Comparison of ENCODE assay signal across 8 cellular contexts in genomic region chr14:52950410-52950897, GRCh38. TPM values are rescaled to one million over a fixed set of nuclear protein-coding genes. Genes with fewer than 3 reads are reported as not detected.
DNase-seq lines count a peak whose midpoint lies in the region; ATAC-seq and TF ChIP-seq lines count a peak whose summit lies in the region.

No MANE protein-coding gene starts in this region.

- no TSS peak for BruUV-seq in Calu3 (replicated peaks; lab: Mats Ljungman, UMichigan)

- no peaks in the 10 kb centered on the region for H3K9me3 Mint-ChIP-seq in Calu3 (ENCODE audit: low read depth, unreplicated experiment)
- no peaks in the 10 kb centered on the region for H3K9me3 Mint-ChIP-seq in activated naive CD8-positive, alpha-beta T cell (ENCODE audit: low read depth)

- no peaks in the 10 kb centered on the region for H3K9me3 ChIP-seq in osteoblast (ENCODE audit: low read depth, low read length)

- DNase-seq in Calu3, result peak; percentile 57
- peak; percentile 49 for DNase-seq in H4 (ENCODE audit: low spot score)
- DNase-seq in NCI-H526 (lab: John Stamatoyannopoulos, UW), result peak; percentile 30 to 80
- DNase-seq in Right ventricle myocardium superior, result peak; percentile 71
- DNase-seq in osteoblast (ENCODE audit: insufficient read length, low spot score, missing footprints), result peak; percentile 90

- peaks cover 10% of the 10 kb centered on the region for H3K4me1 Mint-ChIP-seq in Calu3 (ENCODE audit: low read depth, unreplicated experiment)
- H3K4me1 Mint-ChIP-seq in activated naive CD8-positive, alpha-beta T cell (ENCODE audit: low read depth), result peaks cover 21% of the 10 kb centered on the region

- peak overlapping the region; percentile 94 for H3K4me3 Mint-ChIP-seq in Calu3 (ENCODE audit: low read depth, unreplicated experiment)
- peak overlapping the region; percentile 69 for H3K4me3 Mint-ChIP-seq in activated naive CD8-positive, alpha-beta T cell

- H3K27ac ChIP-seq in osteoblast (ENCODE audit: low read depth, low read length), result peak overlapping the region; percentile 69

- ATAC-seq in Right ventricle myocardium superior (ENCODE audit: poor library complexity) (peak; percentile 64), GM18861 (IDR thresholded peaks at IDR 0.05; ENCODE audit: unreplicated experiment) (no peak), HG03097 (IDR thresholded peaks at IDR 0.05; ENCODE audit: low FRiP score, unreplicated experiment) (no peak)

- peaks cover 26% of the 10 kb centered on the region for H3K4me1 ChIP-seq in osteoblast (ENCODE audit: insufficient read depth, low read length)

- no peaks in the 10 kb centered on the region for H3K27me3 Mint-ChIP-seq in Calu3 (ENCODE audit: unreplicated experiment)
- H3K27me3 Mint-ChIP-seq in activated naive CD8-positive, alpha-beta T cell, result peaks cover 39% of the 10 kb centered on the region

- H3K4me3 ChIP-seq in osteoblast (ENCODE audit: insufficient read depth, low read length), result peak overlapping the region; percentile 79

- H3K36me3 ChIP-seq in osteoblast (ENCODE audit: insufficient read depth, low read length), result peaks cover 17% of the 10 kb centered on the region

- H3K36me3 Mint-ChIP-seq in Calu3 (ENCODE audit: insufficient read depth, unreplicated experiment), result peaks cover 26% of the 10 kb centered on the region
- H3K36me3 Mint-ChIP-seq in activated naive CD8-positive, alpha-beta T cell, result no peaks in the 10 kb centered on the region

- peak overlapping the region; percentile 84 for H3K27ac Mint-ChIP-seq in Calu3 (ENCODE audit: unreplicated experiment)
- H3K27ac Mint-ChIP-seq in activated naive CD8-positive, alpha-beta T cell, result no peak overlapping the region

- TF ChIP-seq CTCF in Calu3 (IDR thresholded peaks at IDR 0.05; ENCODE audit: unreplicated experiment) (no peak), osteoblast (IDR thresholded peaks at IDR 0.05; ENCODE audit: extremely low read depth, low read depth, low read length) (no peak)

- H3K27me3 ChIP-seq in osteoblast (ENCODE audit: insufficient read depth, low read length), result no peaks in the 10 kb centered on the region

- intact Hi-C loops in Calu3 (cut with micrococcal nuclease; ENCODE audit: unreplicated experiment) (loop anchor here (10.0 kb wide), 1 partner anchor 396 kb away; the partner anchor contains the start of genes GPR137C and TXNDC16), Right ventricle myocardium superior (cut with DNase I) (loop anchor here (5.0 kb wide), 1 partner anchor 102 kb away; no protein-coding TSS in a partner anchor)

- peaks cover 47% of the 10 kb centered on the region for H4K20me1 ChIP-seq in osteoblast (ENCODE audit: insufficient read depth, low read length)

- peaks cover 58% of the 10 kb centered on the region for H3K79me2 ChIP-seq in osteoblast (ENCODE audit: insufficient read depth, low read length)

- peak overlapping the region; percentile 49 for H2AFZ ChIP-seq in osteoblast (ENCODE audit: low read length)

- peak overlapping the region; percentile 83 for H3K4me2 ChIP-seq in osteoblast (ENCODE audit: insufficient read depth, low read length)

- CTCF ChIA-PET in Calu3 (lab: Charles Lee), result interaction anchor here (0.5 kb wide), 1 partner anchor 29 kb away, joined by 3 read pairs; no protein-coding TSS in a partner anchor

RNA-seq across cellular contexts. Expression of gene FERMT2, which starts 0.4 kb away (rescaled TPM):
- total RNA-seq in Calu3 (2022) (21.0 and 21.6 TPM in 2 replicates), Right ventricle myocardium superior (116 TPM), osteoblast (220 and 280 TPM in 2 replicates)
- total RNA-seq in H4 (2014; rRNA removed; shearing (Covaris generic)), result 47.1 and 53.5 TPM in 2 replicates
